In genomic region chr10:131270461-131271190, GRCh38 we compare ENCODE assay signal across 24 cellular contexts. TPM values are rescaled to one million over a fixed set of nuclear protein-coding genes. Genes with fewer than 3 reads are reported as not detected.
"Had no signal": no experiment of that assay in that cellular context is flagged by ENCODE, and none has a peak within 500 bp of the region (broad histone marks: within the 10 kb centered on the region; RNA-seq: fewer than 3 reads in every experiment).

No MANE protein-coding gene starts in this region.

- H3K27ac ChIP-seq: breast epithelium, KMS-11, Peyer's patch, RWPE1, SJCRH30 had no signal

- H3K9me3 Mint-ChIP-seq: activated B cell treated with CpG ODN at 0.5 μM for 24 hours; activated CD4-positive, alpha-beta T cell treated with anti-CD3 and anti-CD28 coated beads, Interleukin-2, amount 10 ng/mL, durations not matched to agents 24 days and 14 days; activated naive CD4-positive, alpha-beta T cell treated with anti-CD3 and anti-CD28 coated beads, Interleukin-2, amount 50 U/mL, for 24 hours; activated T-cell treated with anti-CD3 and anti-CD28 coated beads, Interleukin-2, amount 50 U/mL, for 24 hours; activated T-helper 1 cell treated with anti-CD3 and anti-CD28 coated beads, Interleukin-12 subunit alpha, Interleukin-12 subunit beta, Interleukin-2, Interleukin-4 antibody, amounts not matched to agents 30 ng/mL and 10 ng/mL and 1 ng/mL, durations not matched to agents 14 hours and 24 hours and 36 hours had no signal

- H3K27me3 Mint-ChIP-seq: activated B cell treated with CpG ODN at 0.5 μM for 24 hours; activated CD4-positive, alpha-beta T cell treated with anti-CD3 and anti-CD28 coated beads, Interleukin-2, amount 10 ng/mL, durations not matched to agents 24 days and 14 days; activated CD8-positive, alpha-beta memory T cell treated with anti-CD3 and anti-CD28 coated beads, Interleukin-2, amount 10 ng/mL, durations not matched to agents 7 days and 5 days; activated naive CD4-positive, alpha-beta T cell treated with anti-CD3 and anti-CD28 coated beads, Interleukin-2, amount 50 U/mL, for 24 hours; activated T-cell treated with anti-CD3 and anti-CD28 coated beads, Interleukin-2, amount 50 U/mL, for 24 hours had no signal

- H3K27me3 ChIP-seq: MG63, Peyer's patch, SJCRH30 had no signal

- H3K9ac ChIP-seq: KMS-11 had no signal

- H3K4me3 Mint-ChIP-seq: activated B cell treated with CpG ODN at 0.5 μM for 24 hours; activated CD4-positive, alpha-beta T cell treated with anti-CD3 and anti-CD28 coated beads, Interleukin-2, amount 10 ng/mL, durations not matched to agents 24 days and 14 days; activated CD8-positive, alpha-beta memory T cell treated with anti-CD3 and anti-CD28 coated beads, Interleukin-2, amount 10 ng/mL, durations not matched to agents 7 days and 5 days; activated naive CD4-positive, alpha-beta T cell treated with anti-CD3 and anti-CD28 coated beads, Interleukin-2, amount 50 U/mL, for 24 hours; activated T-cell treated with anti-CD3 and anti-CD28 coated beads, Interleukin-2, amount 50 U/mL, for 24 hours; activated T-helper 1 cell treated with anti-CD3 and anti-CD28 coated beads, Interleukin-12 subunit alpha, Interleukin-12 subunit beta, Interleukin-2, Interleukin-4 antibody, amounts not matched to agents 30 ng/mL and 10 ng/mL and 1 ng/mL, durations not matched to agents 14 hours and 24 hours and 36 hours; T-helper 17 cell had no signal

- DNase-seq: activated B cell treated with CpG ODN at 0.5 μM for 24 hours; activated CD4-positive, alpha-beta T cell treated with anti-CD3 and anti-CD28 coated beads for 1 hour; activated CD4-positive, alpha-beta T cell treated with anti-CD3 and anti-CD28 coated beads, Interleukin-2, amount 10 ng/mL, durations not matched to agents 24 days and 14 days; activated CD4-positive, alpha-beta T cell treated with anti-CD3 and anti-CD28 coated beads, Interleukin-2, amount 50 U/mL, for 48 hours; activated CD8-positive, alpha-beta memory T cell treated with anti-CD3 and anti-CD28 coated beads, Interleukin-2, amount 10 ng/mL, durations not matched to agents 7 days and 5 days; activated effector memory CD4-positive, alpha-beta T cell treated with Interleukin-2 at 50 U/mL for 16 hours; activated naive CD4-positive, alpha-beta T cell; activated T-cell treated with anti-CD3 and anti-CD28 coated beads, Interleukin-2, amount 50 U/mL, for 24 hours; aorta; NCI-H1105; NCI-H1436; NCI-H526; NCI-H774; Peyer's patch; Right ventricle myocardium superior; T-helper 17 cell; T-helper 9 cell had no signal

- H3K9me3 ChIP-seq: MG63, Peyer's patch, SJCRH30 had no signal

- H3K4me1 ChIP-seq: breast epithelium, Peyer's patch, SJCRH30 had no signal

- H3K36me3 Mint-ChIP-seq: activated CD8-positive, alpha-beta memory T cell treated with anti-CD3 and anti-CD28 coated beads, Interleukin-2, amount 10 ng/mL, durations not matched to agents 7 days and 5 days; activated naive CD4-positive, alpha-beta T cell treated with anti-CD3 and anti-CD28 coated beads, Interleukin-2, amount 50 U/mL, for 24 hours had no signal

- H3K27ac Mint-ChIP-seq: activated B cell treated with CpG ODN at 0.5 μM for 24 hours; activated CD4-positive, alpha-beta T cell treated with anti-CD3 and anti-CD28 coated beads, Interleukin-2, amount 10 ng/mL, durations not matched to agents 24 days and 14 days; activated CD8-positive, alpha-beta memory T cell treated with anti-CD3 and anti-CD28 coated beads, Interleukin-2, amount 10 ng/mL, durations not matched to agents 7 days and 5 days; activated naive CD4-positive, alpha-beta T cell treated with anti-CD3 and anti-CD28 coated beads, Interleukin-2, amount 50 U/mL, for 24 hours; activated T-cell treated with anti-CD3 and anti-CD28 coated beads, Interleukin-2, amount 50 U/mL, for 24 hours; activated T-helper 1 cell treated with anti-CD3 and anti-CD28 coated beads, Interleukin-12 subunit alpha, Interleukin-12 subunit beta, Interleukin-2, Interleukin-4 antibody, amounts not matched to agents 30 ng/mL and 10 ng/mL and 1 ng/mL, durations not matched to agents 14 hours and 24 hours and 36 hours; T-helper 17 cell had no signal

- H3K4me3 ChIP-seq: breast epithelium, MG63, Peyer's patch, SJCRH30 had no signal

- H3K4me1 Mint-ChIP-seq: activated B cell treated with CpG ODN at 0.5 μM for 24 hours; activated CD4-positive, alpha-beta T cell treated with anti-CD3 and anti-CD28 coated beads, Interleukin-2, amount 10 ng/mL, durations not matched to agents 24 days and 14 days; activated CD8-positive, alpha-beta memory T cell treated with anti-CD3 and anti-CD28 coated beads, Interleukin-2, amount 10 ng/mL, durations not matched to agents 7 days and 5 days; activated naive CD4-positive, alpha-beta T cell treated with anti-CD3 and anti-CD28 coated beads, Interleukin-2, amount 50 U/mL, for 24 hours; T-helper 17 cell had no signal

- H3K36me3 ChIP-seq: breast epithelium, MG63, Peyer's patch, SJCRH30 had no signal

RNA-seq across cellular contexts. Expression of gene TCERG1L, which starts 40.9 kb away (rescaled TPM):
- total RNA-seq: activated B cell treated with CpG ODN at 0.5 μM for 24 hours; activated CD4-positive, alpha-beta T cell treated with anti-CD3 and anti-CD28 coated beads, Interleukin-2, amount 10 ng/mL, durations not matched to agents 24 days and 14 days; aorta; Peyer's patch; Right ventricle myocardium superior; SJCRH30; T-helper 17 cell had no signal
- polyA plus RNA-seq: aorta had no signal
